8 cellular contexts compared by ENCODE assay signal in the genomic region with DNA sequence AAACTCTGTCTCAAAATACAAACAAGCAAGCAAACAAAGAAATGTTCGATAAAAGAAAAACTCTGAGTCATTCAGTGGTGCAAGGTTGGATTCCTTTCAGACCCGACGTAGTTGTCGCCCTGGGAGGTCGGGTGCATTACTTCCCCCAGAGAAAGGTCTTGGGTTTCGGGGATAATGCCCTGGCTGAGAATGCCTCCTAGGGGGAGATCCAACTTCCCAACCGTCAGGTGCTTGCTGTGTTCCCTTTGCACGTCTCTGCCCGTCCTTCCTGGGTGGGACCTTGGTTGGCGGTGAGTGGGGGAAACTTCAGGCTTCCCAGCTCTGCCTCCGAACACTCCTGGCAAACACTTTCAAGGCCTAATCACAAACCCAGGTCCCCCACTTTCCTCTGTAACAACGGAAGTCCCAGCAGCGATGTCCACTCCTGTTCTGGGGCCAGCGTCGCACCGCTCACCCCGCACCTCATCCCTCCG. TPM values are rescaled to one million over a fixed set of nuclear protein-coding genes. Genes with fewer than 3 reads are reported as not detected.
DNase-seq lines count a peak whose midpoint lies in the region; ATAC-seq, FAIRE-seq and TF ChIP-seq lines count a peak whose summit lies in the region.

No MANE protein-coding gene starts in this region.

- TF ChIP-seq CTCF in astrocyte of the spinal cord (IDR thresholded peaks at IDR 0.05; ENCODE audit: low read depth, low read length): no peak

- TF ChIP-seq POLR2A in GM18505 (IDR thresholded peaks at IDR 0.05; ENCODE audit: borderline replicate concordance, extremely low read depth, insufficient read depth, insufficient read length): no peak

- H3K9me3 ChIP-seq in small intestine (ENCODE audit: control insufficient read depth, low read depth): no peaks in the 10 kb centered on the region

- WGBS in small intestine, 3 donors: 0 to 1% (median 1%) methylated on average over 18 of the region's 18 CpGs

- peaks cover 0 to 4% of the 10 kb centered on the region in 2 donors for H3K4me1 ChIP-seq in small intestine (ENCODE audit: control insufficient read depth in 2 of 2, insufficient read depth in 1 of 2, low read depth in 1 of 2, low read length in 1 of 2)

- peak overlapping the region; percentile 95 for H3K4me3 ChIP-seq in astrocyte of the spinal cord (ENCODE audit: low read depth, low read length)
- peak overlapping the region; percentile 62 to 73 for H3K4me3 ChIP-seq in small intestine (ENCODE audit: low read depth in 1 of 2, low read length in 2 of 2)

- H3K27ac ChIP-seq in small intestine (ENCODE audit: low read depth in 1 of 2, low read length in 1 of 2): peak overlapping the region; percentile 27 to 81

- no peak for FAIRE-seq in small intestine (lab: Jason Lieb, UNC)

- peaks cover 0 to under 1% of the 10 kb centered on the region in 2 donors for H3K36me3 ChIP-seq in small intestine (ENCODE audit: control insufficient read depth in 2 of 2, insufficient read depth in 2 of 2, low read length in 2 of 2)

- in situ Hi-C loops in astrocyte of the spinal cord (cut with HindIII; ENCODE audit: low sequenced_read_pairs): no loop called here

- DNase-seq in GM04503 (ENCODE audit: low read depth) (peak; percentile 18), OCI-M1 (lab: John Stamatoyannopoulos, UW) (peak; percentile 73), astrocyte of the spinal cord (ENCODE audit: low read depth, low spot score) (peak; percentile 59), iPS-NIHi11 (ENCODE audit: low spot score) (peak; percentile 43), small intestine (peak; percentile 43)

- ATAC-seq in HG02970 (IDR thresholded peaks at IDR 0.05; ENCODE audit: low FRiP score, unreplicated experiment): peak; percentile 3
- no peak for ATAC-seq in GM19463 (IDR thresholded peaks at IDR 0.05; ENCODE audit: unreplicated experiment)
- ATAC-seq in GM18505 (IDR thresholded peaks at IDR 0.05; ENCODE audit: unreplicated experiment): no peak

- no peaks in the 10 kb centered on the region for H3K27me3 ChIP-seq in small intestine (ENCODE audit: control insufficient read depth in 2 of 2, insufficient read depth in 2 of 2, low read length in 2 of 2)

RNA-seq across cellular contexts. Expression of gene TPGS2, which starts 0.6 kb away (rescaled TPM):
- 10 to 100 TPM; 31.8 to 54.7 (median 40.0) TPM for polyA plus RNA-seq in small intestine

RNA-seq across cellular contexts. Expression of gene KIAA1328, which starts 0.7 kb away (rescaled TPM):
- polyA plus RNA-seq in small intestine: 1 to 10 TPM; 1.8 to 2.7 (median 2.4) TPM

Comparison
In these comparisons a context has a peak if more than half of its experiments do, and no peak if none do; other contexts are left out.
1. DNase-seq: peak in every context shown above with its lines; median percentile 73 in OCI-M1; 59 in astrocyte of the spinal cord; 43 in iPS-NIHi11; 43 in small intestine; 18 in GM04503.